21 cellular contexts compared by ENCODE assay signal in the genomic region with DNA sequence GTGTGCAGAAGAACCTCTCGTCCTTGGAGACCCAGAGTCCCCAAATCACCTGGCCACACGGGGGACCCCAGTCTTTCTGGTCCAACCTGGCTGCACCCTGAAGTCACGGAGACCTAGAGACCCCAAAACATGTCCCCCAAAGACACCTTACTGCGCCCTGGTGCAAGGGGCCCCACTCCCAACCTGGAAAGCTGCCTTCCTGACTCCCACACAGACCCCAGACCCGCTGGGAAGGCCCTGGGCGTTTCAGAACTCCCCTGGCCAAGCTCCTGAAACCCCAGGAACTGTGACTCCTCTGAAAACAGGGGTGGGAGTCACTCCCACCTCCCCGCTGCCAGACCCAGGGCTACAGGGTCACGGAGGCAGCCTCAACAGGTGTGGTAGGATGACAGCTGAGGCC. TPM values are rescaled to one million over a fixed set of nuclear protein-coding genes. Genes with fewer than 3 reads are reported as not detected.
DNase-seq lines count a peak whose midpoint lies in the region; ATAC-seq, FAIRE-seq and TF ChIP-seq lines count a peak whose summit lies in the region.
"Had no signal": no experiment of that assay in that cellular context is flagged by ENCODE, and none has a peak within 500 bp of the region (broad histone marks: within the 10 kb centered on the region; RNA-seq: fewer than 3 reads in every experiment).

No MANE protein-coding gene starts in this region.

- no peak overlapping the region for H3K27ac ChIP-seq in GM23338 (ENCODE audit: low read depth)
- H3K27ac ChIP-seq in WERI-Rb-1 = no peak overlapping the region
- H3K27ac ChIP-seq: GM23248, KMS-11 had no signal

- peaks cover 6% of the 10 kb centered on the region; the same call in 1 of the 2 replicates for H3K4me1 ChIP-seq in GM23338 (ENCODE audit: insufficient read depth)

- H3K36me3 Mint-ChIP-seq in GM23338 (ENCODE audit: low read depth) (peaks cover 45% of the 10 kb centered on the region), WTC11 (peaks cover 3% of the 10 kb centered on the region; the same call in 1 of the 2 replicates), type B pancreatic cell (no peaks in the 10 kb centered on the region)

- H3K4me1 Mint-ChIP-seq in GM23338 (no peaks in the 10 kb centered on the region; the same call in 2 of the 3 replicates), WTC11 (peaks cover 33% of the 10 kb centered on the region), type B pancreatic cell (ENCODE audit: unreplicated experiment) (peaks cover 4% of the 10 kb centered on the region)

- intact Hi-C loops in lower leg skin (cut with DNase I; ENCODE audit: low total_unique reads) = no loop called here

- no peaks in the 10 kb centered on the region for H3K9me3 ChIP-seq in WERI-Rb-1 (ENCODE audit: severe bottlenecking)

- H3K4me3 ChIP-seq in GM23338 (no peak overlapping the region), lower leg skin (ENCODE audit: low read depth, poor library complexity, severe bottlenecking) (no peak overlapping the region), WERI-Rb-1 (ENCODE audit: low read depth, low read length) (no peak overlapping the region)
- H3K4me3 ChIP-seq: GM23248 had no signal

- H3K27me3 Mint-ChIP-seq in GM23338 (ENCODE audit: insufficient read depth, low read depth, poor library complexity) (peaks cover 40% of the 10 kb centered on the region), WTC11 (ENCODE audit: low read depth) (peaks cover 90% of the 10 kb centered on the region), type B pancreatic cell (peaks cover 84% of the 10 kb centered on the region)

- H3K27me3 ChIP-seq in GM23338 (ENCODE audit: insufficient read depth) = peaks cover 66% of the 10 kb centered on the region
- peaks cover 49% of the 10 kb centered on the region for H3K27me3 ChIP-seq in WERI-Rb-1 (ENCODE audit: insufficient read depth, low read depth, severe bottlenecking)

- POLR2A ChIA-PET in WTC11 (lab: Charles Lee) = no interaction called here

- peaks cover 84% of the 10 kb centered on the region for H3K9me3 Mint-ChIP-seq in GM23338
- no peaks in the 10 kb centered on the region for H3K9me3 Mint-ChIP-seq in WTC11
- no peaks in the 10 kb centered on the region for H3K9me3 Mint-ChIP-seq in type B pancreatic cell

- no peak for TF ChIP-seq POLR2A in lower leg skin (IDR thresholded peaks at IDR 0.05)

- WGBS in lower leg skin, 2 donors = 61 to 78% methylated on average over 4 to 8 of the region's 8 CpGs

- ATAC-seq in GM23338 (no peak), WTC11 (no peak)
- ATAC-seq: Right ventricle myocardium inferior had no signal

- no peak overlapping the region for H3K4me2 ChIP-seq in GM23338
- H3K4me2 ChIP-seq: KMS-11 had no signal

- H3K9me2 ChIP-seq in GM23338 (ENCODE audit: insufficient read depth) = no peaks in the 10 kb centered on the region

- H3K4me3 Mint-ChIP-seq in GM23338 = peak overlapping the region; percentile 50; the same call in 1 of the 3 replicates
- H3K4me3 Mint-ChIP-seq in WTC11 = peak overlapping the region; percentile 54
- peak overlapping the region; percentile 32 for H3K4me3 Mint-ChIP-seq in type B pancreatic cell
- H3K4me3 Mint-ChIP-seq: CD4-positive, CD25-positive, alpha-beta regulatory T cell had no signal

- no peaks in the 10 kb centered on the region for H3K79me2 ChIP-seq in GM23338 (replicated peaks; ENCODE audit: insufficient read depth)

- no peak for FAIRE-seq in RCC 7860 (lab: Jason Lieb, UNC)
- FAIRE-seq: GM12891 had no signal

- no peak for DNase-seq in GM23338 (ENCODE audit: low spot score)
- DNase-seq in WTC11 (ENCODE audit: low spot score) = no peak
- peak; percentile 3 to 58 for DNase-seq in lower leg skin (ENCODE audit: low spot score in 2 of 2)
- DNase-seq in type B pancreatic cell (ENCODE audit: extremely low spot score, unreplicated experiment) = peak; percentile 65
- DNase-seq in SHP77 treated with DMSO at 0.1 percent for 48 hours (lab: John Stamatoyannopoulos, UW) = no peak
- DNase-seq in RCC 7860 (ENCODE audit: low spot score) = no peak
- no peak for DNase-seq in WERI-Rb-1
- DNase-seq: CD4-positive, CD25-positive, alpha-beta regulatory T cell; DND-41; GM23248; HCEC 1CT; IMR-90; NCI-H1105 treated with DMSO at 0.1 percent for 48 hours; NCI-H1694 treated with DMSO at 0.1 percent for 48 hours; NCI-H446; NCI-H526; OCI-M1 had no signal

- peaks cover 9% of the 10 kb centered on the region; the same call in 1 of the 2 replicates for H3F3A ChIP-seq in GM23338 (replicated peaks; ENCODE audit: low read depth)

- CTCF ChIA-PET in WTC11 (lab: Charles Lee) = no interaction called here

- no peak for TF ChIP-seq CTCF in GM23338 (conservative IDR thresholded peaks at IDR 0.05; ENCODE audit: low read depth in 2 of 2)
- TF ChIP-seq CTCF in WTC11 (IDR thresholded peaks at IDR 0.05) = no peak
- no peak for TF ChIP-seq CTCF in lower leg skin (IDR thresholded peaks at IDR 0.05)
- no peak for TF ChIP-seq CTCF in type B pancreatic cell (conservative IDR thresholded peaks at IDR 0.05)
- TF ChIP-seq CTCF in WERI-Rb-1 (IDR thresholded peaks at IDR 0.05; ENCODE audit: low read depth, low read length) = no peak

- H2AFZ ChIP-seq in GM23338 = no peak overlapping the region
- H2AFZ ChIP-seq: GM23248 had no signal

- H3K36me3 ChIP-seq in GM23338 (ENCODE audit: insufficient read depth) (no peaks in the 10 kb centered on the region), WERI-Rb-1 (no peaks in the 10 kb centered on the region)

- H3K27ac Mint-ChIP-seq in GM23338 = no peak overlapping the region
- no peak overlapping the region for H3K27ac Mint-ChIP-seq in WTC11
- no peak overlapping the region for H3K27ac Mint-ChIP-seq in type B pancreatic cell
- H3K27ac Mint-ChIP-seq: CD4-positive, CD25-positive, alpha-beta regulatory T cell had no signal

- peaks cover 8% of the 10 kb centered on the region; the same call in 1 of the 2 replicates for H4K20me1 ChIP-seq in GM23338 (replicated peaks; ENCODE audit: insufficient read depth)

TF ChIP-seq in GM23338, 12 proteins besides CTCF, POLR2A, EP300 and RAD21 (continues in another document):
- no peak for TF ChIP-seq ZNF114 (CRISPR knock-in tag; IDR thresholded peaks at IDR 0.05)
- no peak for TF ChIP-seq CREB1 (CRISPR knock-in tag; IDR thresholded peaks at IDR 0.05; ENCODE audit: low read depth)
- no peak for TF ChIP-seq EZH2 (IDR thresholded peaks at IDR 0.05; ENCODE audit: low read depth, unreplicated experiment)
- TF ChIP-seq NANOG (IDR thresholded peaks at IDR 0.05; ENCODE audit: borderline replicate concordance) = no peak

TF ChIP-seq in WTC11, 78 proteins besides CTCF, POLR2A, EP300 and RAD21 (continues in another document):
- TF ChIP-seq IRF1 (CRISPR knock-in tag; IDR thresholded peaks at IDR 0.05) (no peak), E2F1 (CRISPR knock-in tag; IDR thresholded peaks at IDR 0.05) (no peak), E2F4 (CRISPR knock-in tag; IDR thresholded peaks at IDR 0.05; ENCODE audit: borderline replicate concordance, low read depth) (no peak), ZSCAN18 (CRISPR knock-in tag; IDR thresholded peaks at IDR 0.05) (no peak), ZBTB21 (CRISPR knock-in tag; IDR thresholded peaks at IDR 0.05; ENCODE audit: borderline replicate concordance) (no peak), KAT7 (CRISPR knock-in tag; IDR thresholded peaks at IDR 0.05; ENCODE audit: borderline replicate concordance) (no peak), RELA (CRISPR knock-in tag; IDR thresholded peaks at IDR 0.05; ENCODE audit: borderline replicate concordance) (no peak), NFE2L1 (CRISPR knock-in tag; IDR thresholded peaks at IDR 0.05) (no peak), CREM (CRISPR knock-in tag; IDR thresholded peaks at IDR 0.05) (no peak)

RNA-seq across cellular contexts. Expression of gene SHOX, which starts 12.7 kb away (rescaled TPM):
- total RNA-seq in GM23338 (2014; rRNA removed; shearing (Covaris generic)) = not detected in 2 replicates
- polyA plus RNA-seq in GM23338 (2016; fragmentation: Nextera tagmentation; extraction: Ambion mirVana) = 0.14 TPM in 1 of 2 replicates, not detected in the other
- total RNA-seq in WTC11 (2021) (0.09 to 0.14 TPM in 2 of 3 replicates, not detected in the other), lower leg skin (1 to 10 TPM in 1 of 4 donors, under 1 TPM in 1, not detected in 2; 0.54 to 2.4 TPM), type B pancreatic cell (ENCODE audit: low replicate concordance) (not detected in 2 replicates)
- total RNA-seq: CD4-positive, CD25-positive, alpha-beta regulatory T cell; GM23248; IMR-90; Right ventricle myocardium inferior; SK-MEL-5 had no signal
- polyA plus RNA-seq: CD4-positive, CD25-positive, alpha-beta regulatory T cell; GM23248; IMR-90 had no signal

Comparison
In these comparisons a context has a peak if more than half of its experiments do, and no peak if none do; other contexts are left out.
1. DNase-seq: peak in lower leg skin (2 of 2) and type B pancreatic cell (single experiment); none in GM23338 (single experiment), WTC11 (single experiment), SHP77 treated with DMSO at 0.1 percent for 48 hours (single experiment), RCC 7860 (single experiment) and WERI-Rb-1 (single experiment).
2. Peak in every context shown above with its lines, with median percentiles within 50 percentile points of each other: H3K4me3 Mint-ChIP-seq.